In the genomic region with DNA sequence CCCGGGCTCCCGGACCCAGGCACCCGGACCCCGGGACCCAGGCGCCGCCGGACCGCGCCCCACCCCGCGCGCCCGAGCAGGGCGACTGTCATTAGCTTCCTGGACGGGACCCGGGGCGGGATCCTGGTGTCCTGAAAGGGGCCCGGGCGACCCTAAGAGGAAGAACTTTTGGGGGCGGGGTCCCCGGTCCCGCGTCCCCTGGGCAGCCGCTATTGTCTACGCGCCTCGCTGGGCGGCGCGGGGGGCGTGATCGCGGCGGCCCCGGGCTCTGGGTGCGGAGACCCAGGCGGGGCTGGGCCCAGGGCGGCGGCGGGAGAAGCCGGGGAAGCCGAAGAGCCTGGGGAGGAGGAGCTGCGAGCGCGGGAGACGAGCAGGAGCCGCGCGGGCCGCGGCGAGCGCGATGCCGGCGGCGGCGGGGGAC, we compare ENCODE assay signal across 8 cellular contexts. TPM values are rescaled to one million over a fixed set of nuclear protein-coding genes. Genes with fewer than 3 reads are reported as not detected.
A peak's percentile ranks its signal among the peaks of the same experiment; 100 is the strongest.
DNase-seq lines count a peak whose midpoint lies in the region; ATAC-seq and TF ChIP-seq lines count a peak whose summit lies in the region.

No MANE protein-coding gene starts in this region.

- H3K36me3 Mint-ChIP-seq in naive B cell = no peaks in the 10 kb centered on the region

- no peak overlapping the region for H3K27ac Mint-ChIP-seq in naive B cell

- H3K27me3 Mint-ChIP-seq in naive B cell = peaks cover 47 to 69% (median 56%) of the 10 kb centered on the region in 3 donors

- ATAC-seq in naive B cell (ENCODE audit: low read depth in 2 of 2) (peak; percentile 14 to 16), HG03565 (IDR thresholded peaks at IDR 0.05; ENCODE audit: unreplicated experiment) (no peak), GM21619 (IDR thresholded peaks at IDR 0.05; ENCODE audit: unreplicated experiment) (no peak)

- DNase-seq in BE2C (peak; percentile 66), naive B cell (no peak), Ammon's horn (ENCODE audit: low spot score) (no peak), NCI-H524 treated with DMSO at 0.1 percent for 48 hours (lab: John Stamatoyannopoulos, UW) (no peak)
- no peak for DNase-seq in Jurkat, Clone E6-1 (ENCODE audit: low read depth, low spot score)

- H3K4me1 ChIP-seq in BE2C (no peaks in the 10 kb centered on the region), ectodermal cell (ENCODE audit: control insufficient read depth, insufficient read depth, low read length) (peaks cover 8% of the 10 kb centered on the region)

- H3K9me3 ChIP-seq in BE2C = no peaks in the 10 kb centered on the region
- H3K9me3 ChIP-seq in ectodermal cell (ENCODE audit: control insufficient read depth, low read length) = no peaks in the 10 kb centered on the region

- TF ChIP-seq CTCF in BE2C (IDR thresholded peaks at IDR 0.05; ENCODE audit: low read depth, low read length) = no peak

- H3K27me3 ChIP-seq in BE2C (no peaks in the 10 kb centered on the region), ectodermal cell (ENCODE audit: control insufficient read depth, insufficient read depth, low read length, poor library complexity, severe bottlenecking) (peaks cover 39% of the 10 kb centered on the region)

- peak overlapping the region; percentile 20 for H3K27ac ChIP-seq in ectodermal cell (ENCODE audit: insufficient read depth, low read depth, low read length, poor library complexity, severe bottlenecking)

- no peaks in the 10 kb centered on the region; the same call in 1 of the 2 replicates for H3K36me3 ChIP-seq in BE2C
- no peaks in the 10 kb centered on the region for H3K36me3 ChIP-seq in ectodermal cell (ENCODE audit: control insufficient read depth, insufficient read depth, low read length)

- WGBS in ectodermal cell, 2 experiments = 0 to 1% methylated on average over 58 of the region's 58 CpGs

- no peaks in the 10 kb centered on the region for H3K9me3 Mint-ChIP-seq in naive B cell

- H3K4me1 Mint-ChIP-seq in naive B cell = peaks cover 8 to 9% (median 8%) of the 10 kb centered on the region in 3 donors

- peak overlapping the region in 3 of 8 donors; percentile 18 to 83 (median 20) for H3K4me3 Mint-ChIP-seq in naive B cell

- H3K4me3 ChIP-seq in BE2C (ENCODE audit: low read depth, low read length) (peak overlapping the region; percentile 67), ectodermal cell (ENCODE audit: insufficient read depth, low read depth, low read length) (peak overlapping the region; percentile 66)
- H3K4me3 ChIP-seq in Jurkat, Clone E6-1 (ENCODE audit: low read length) = peak overlapping the region; percentile 62

RNA-seq across cellular contexts. Expression of a gene that starts 0.5 kb away (rescaled TPM):
- 1.2 TPM for polyA plus RNA-seq in BE2C (2012; ENCODE audit: insufficient read depth, insufficient read length, low read depth)
- polyA plus RNA-seq in Jurkat, Clone E6-1 (2012; ENCODE audit: insufficient read depth, insufficient read length) = 16.5 TPM
- 8.4 TPM for polyA plus RNA-seq in ectodermal cell (2013, experiment 1 of 4)
- 10.8 TPM for polyA plus RNA-seq in ectodermal cell (2013, experiment 2 of 4)
- polyA plus RNA-seq in ectodermal cell (2013, experiment 3 of 4) = 6.6 TPM
- 7.1 TPM for polyA plus RNA-seq in ectodermal cell (2013, experiment 4 of 4)
- under 1 TPM in 1 of 6 donors, not detected in 5; 0.05 TPM for polyA plus RNA-seq in naive B cell (ENCODE audit: low read depth in 6 of 6)

Comparison
In these comparisons a context has a peak if more than half of its experiments do, and no peak if none do; other contexts are left out.
1. ATAC-seq: peak in naive B cell (2 of 2); none in HG03565 (single experiment) and GM21619 (single experiment).
2. Peak in every context shown above with its lines, with median percentiles within 50 percentile points of each other: H3K4me3 ChIP-seq.